In the genomic region with DNA sequence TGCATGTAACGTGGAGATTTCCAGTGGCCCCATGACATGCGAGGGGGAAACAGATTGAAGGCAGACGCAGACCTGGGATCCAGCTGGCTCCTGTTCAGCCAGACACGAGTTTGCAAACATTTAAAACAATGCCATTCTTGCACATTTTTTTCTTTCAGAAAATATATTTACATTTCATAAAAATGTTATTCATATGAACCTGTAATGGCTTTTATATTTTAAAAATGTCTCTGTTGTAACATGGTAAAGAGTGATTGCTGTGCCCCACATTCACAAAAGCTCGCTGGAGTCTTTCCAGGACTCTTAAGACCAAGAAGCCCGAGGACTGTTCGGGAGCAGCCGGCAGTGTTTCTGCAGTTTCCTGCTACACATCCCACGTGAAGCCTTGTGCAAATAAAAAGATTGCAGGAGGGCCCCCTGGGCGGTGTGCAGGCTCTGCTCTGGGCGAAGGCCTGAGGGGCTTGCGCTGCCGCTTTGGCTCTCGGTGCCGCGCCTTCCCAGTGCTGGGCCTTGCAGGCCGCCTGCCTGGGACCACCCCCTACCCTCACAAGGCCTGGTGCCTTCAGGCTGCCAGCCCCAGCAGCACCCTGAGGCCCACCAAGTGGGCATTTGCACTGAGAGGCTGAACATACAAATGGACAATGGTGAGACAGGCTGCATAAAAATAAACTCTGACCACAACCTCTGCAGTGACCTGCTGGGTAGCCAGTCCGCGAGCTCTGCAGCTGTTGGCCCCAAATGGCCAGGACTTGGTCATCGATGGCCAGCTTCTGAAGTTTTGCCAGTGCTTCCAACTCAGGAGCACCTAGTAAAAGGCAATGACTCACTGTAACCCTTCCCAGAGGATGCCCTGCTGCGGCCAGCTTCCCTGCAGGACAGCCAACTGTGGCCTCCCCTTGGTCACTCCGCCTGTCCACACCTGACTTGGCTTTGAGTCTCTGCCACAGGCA, we compare ENCODE assay signal across 12 cellular contexts.
A peak's percentile ranks its signal among the peaks of the same experiment; 100 is the strongest.
DNase-seq lines count a peak whose midpoint lies in the region; ATAC-seq and TF ChIP-seq lines count a peak whose summit lies in the region.
"Had no signal": no experiment of that assay in that cellular context is flagged by ENCODE, and none has a peak within 500 bp of the region (broad histone marks: within the 10 kb centered on the region; RNA-seq: fewer than 3 reads in every experiment).

No MANE protein-coding gene starts in this region.

- peaks cover 29% of the 10 kb centered on the region for H3K27me3 Mint-ChIP-seq in activated T-cell treated with anti-CD3 and anti-CD28 coated beads, Interleukin-2, amount 50 U/mL, for 72 hours (ENCODE audit: low read depth)

- H3K4me1 Mint-ChIP-seq in activated T-cell treated with anti-CD3 and anti-CD28 coated beads, Interleukin-2, amount 50 U/mL, for 72 hours (ENCODE audit: low read depth) = peaks cover 13% of the 10 kb centered on the region

- no peaks in the 10 kb centered on the region for H3K36me3 ChIP-seq in ovary
- H3K36me3 ChIP-seq: suprapubic skin had no signal

- H3K9me3 ChIP-seq in ovary = no peaks in the 10 kb centered on the region
- H3K9me3 ChIP-seq: SK-N-SH, suprapubic skin had no signal

- H3K9me3 Mint-ChIP-seq in activated T-cell treated with anti-CD3 and anti-CD28 coated beads, Interleukin-2, amount 50 U/mL, for 72 hours = no peaks in the 10 kb centered on the region
- H3K9me3 Mint-ChIP-seq: immature natural killer cell had no signal

- H3K27me3 ChIP-seq in ovary = no peaks in the 10 kb centered on the region
- H3K27me3 ChIP-seq: suprapubic skin had no signal

- 32 to 34% (median 33%) methylated on average over 22 of the region's 22 CpGs for WGBS in ovary, 3 donors

- no peak for ATAC-seq in activated T-cell treated with anti-CD3 and anti-CD28 coated beads, Interleukin-2, amount 50 U/mL, for 72 hours (replicated peaks in 1 of 2)
- no peak for ATAC-seq in GM18498 (IDR thresholded peaks at IDR 0.05; ENCODE audit: unreplicated experiment)

- no peak for TF ChIP-seq POLR2A in ovary (IDR thresholded peaks at IDR 0.05)

- DNase-seq in EH (ENCODE audit: low read depth) = peak; percentile 26
- DNase-seq in NCI-H446 (lab: John Stamatoyannopoulos, UW) = peak; percentile 39 to 69
- peak; percentile 79 for DNase-seq in fibroblast of pulmonary artery (ENCODE audit: low read depth)
- peak; percentile 36 to 61 (median 47) for DNase-seq in ovary
- no peak for DNase-seq in stimulated activated CD4-positive, alpha-beta T cell treated with anti-CD3 and anti-CD28 coated beads, Interleukin-2, amount 100 ng/mL, for 24 hours
- DNase-seq in activated T-cell treated with anti-CD3 and anti-CD28 coated beads, Interleukin-2, amount 50 U/mL, for 72 hours = no peak
- no peak for DNase-seq in NCI-H2227 (lab: John Stamatoyannopoulos, UW; ENCODE audit: unreplicated experiment)
- DNase-seq: immature natural killer cell, KBM-7, SK-N-SH had no signal

- TF ChIP-seq EP300 in ovary (IDR thresholded peaks at IDR 0.05) = no peak

- no peak overlapping the region for H3K4me3 Mint-ChIP-seq in activated T-cell treated with anti-CD3 and anti-CD28 coated beads, Interleukin-2, amount 50 U/mL, for 72 hours
- H3K4me3 Mint-ChIP-seq: immature natural killer cell had no signal

- peak overlapping the region in 1 of 2 donors; percentile 43 for H3K27ac ChIP-seq in ovary
- H3K27ac ChIP-seq: suprapubic skin had no signal

- intact Hi-C loops in ovary (cut with DNase I) = no loop called here

- peaks cover 0 to 2% of the 10 kb centered on the region in 2 donors for H3K36me3 Mint-ChIP-seq in activated T-cell treated with anti-CD3 and anti-CD28 coated beads, Interleukin-2, amount 50 U/mL, for 72 hours (ENCODE audit: insufficient read depth in 2 of 2)

- no peak overlapping the region for H3K27ac Mint-ChIP-seq in activated T-cell treated with anti-CD3 and anti-CD28 coated beads, Interleukin-2, amount 50 U/mL, for 72 hours
- H3K27ac Mint-ChIP-seq: immature natural killer cell had no signal

- H3K4me3 ChIP-seq in fibroblast of pulmonary artery (replicated peaks; ENCODE audit: low read depth, low read length) = no peak overlapping the region
- H3K4me3 ChIP-seq in ovary = no peak overlapping the region
- H3K4me3 ChIP-seq: suprapubic skin had no signal

- TF ChIP-seq CTCF in fibroblast of pulmonary artery (IDR thresholded peaks at IDR 0.05; ENCODE audit: low read length, missing control alignments) (no peak), ovary (IDR thresholded peaks at IDR 0.05) (no peak)

- peaks cover 15% of the 10 kb centered on the region for H3K4me1 ChIP-seq in ovary (ENCODE audit: insufficient read depth)

Comparison
In these comparisons a context has a peak if more than half of its experiments do, and no peak if none do; other contexts are left out.
1. DNase-seq: peak in EH (single experiment), NCI-H446 (2 of 2), fibroblast of pulmonary artery (single experiment) and ovary (5 of 5); none in stimulated activated CD4-positive, alpha-beta T cell treated with anti-CD3 and anti-CD28 coated beads, Interleukin-2, amount 100 ng/mL, for 24 hours (0 of 2), activated T-cell treated with anti-CD3 and anti-CD28 coated beads, Interleukin-2, amount 50 U/mL, for 72 hours (0 of 2) and NCI-H2227 (single experiment).